Comparison of ENCODE assay signal across 8 cellular contexts in the genomic region with DNA sequence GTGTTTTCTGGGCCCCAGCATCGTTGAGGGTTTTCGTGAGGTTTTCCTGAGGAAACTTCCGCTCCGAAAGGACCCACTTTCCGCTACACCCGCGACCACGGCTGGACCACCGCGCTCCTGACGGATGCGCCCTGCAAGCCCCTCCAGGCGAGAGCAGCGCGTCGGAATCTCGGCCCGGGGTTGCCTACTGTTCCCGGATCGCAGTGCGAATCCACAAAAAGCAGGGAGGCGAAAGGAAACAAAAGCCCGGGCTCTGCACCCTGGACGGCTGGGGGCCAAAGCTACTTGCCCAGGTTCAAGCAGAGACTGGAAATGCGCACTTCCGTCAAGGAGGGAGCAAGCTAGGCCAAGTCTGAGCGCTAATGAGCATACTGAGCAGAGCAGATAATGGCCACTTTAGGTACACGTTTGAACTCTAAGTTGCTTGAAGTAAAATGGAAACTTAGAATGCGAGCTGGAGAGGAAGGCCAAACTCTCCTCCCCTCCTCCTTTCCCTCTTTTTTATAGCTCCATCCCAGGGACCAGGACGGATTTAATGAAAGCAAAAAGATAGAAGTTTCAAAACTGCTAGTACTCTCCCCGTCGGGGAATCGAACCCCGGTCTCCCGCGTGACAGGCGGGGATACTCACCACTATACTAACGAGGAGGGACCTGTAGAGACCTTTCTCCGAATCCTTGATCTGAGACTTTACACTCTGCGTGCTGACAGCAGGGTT. TPM values are rescaled to one million over a fixed set of nuclear protein-coding genes. Genes with fewer than 3 reads are reported as not detected.
A peak's percentile ranks its signal among the peaks of the same experiment; 100 is the strongest.
DNase-seq lines count a peak whose midpoint lies in the region; ATAC-seq and TF ChIP-seq lines count a peak whose summit lies in the region.

No MANE protein-coding gene starts in this region.

- H3K4me1 ChIP-seq in neuronal stem cell (ENCODE audit: control insufficient read depth in 2 of 2, insufficient read depth in 1 of 2, low read depth in 1 of 2, low read length in 2 of 2) = peaks cover 4 to 8% of the 10 kb centered on the region in 2 donors

- no peaks in the 10 kb centered on the region for H3K27me3 ChIP-seq in neuronal stem cell (ENCODE audit: control insufficient read depth in 3 of 3, insufficient read depth in 3 of 3, low read depth in 1 of 3, low read length in 3 of 3)

- no CpG with 5 or more reads among the region's 40 CpGs for WGBS in neuronal stem cell (ENCODE audit: extremely low coverage in 2 of 2, insufficient read length in 2 of 2, insufficient replicate concordance in 1 of 2), 2 donors

- DNase-seq in DMS79 (lab: John Stamatoyannopoulos, UW) (peak; percentile 58), SIG-M5 (lab: John Stamatoyannopoulos, UW) (peak; percentile 42), activated gamma-delta T cell treated with Interleukin-2 at 50 U/mL for 16 hours (peak; percentile 88), foreskin fibroblast (peak; percentile 69 to 89), neuronal stem cell (ENCODE audit: low spot score) (peak; percentile 96), stromal cell of bone marrow (ENCODE audit: low read depth) (peak; percentile 74)

- H2BK5ac ChIP-seq in neuronal stem cell (ENCODE audit: low read length) = peak overlapping the region; percentile 85

- H3K9me3 ChIP-seq in KOPT-K1 (ENCODE audit: insufficient read depth, low read length, poor library complexity, severe bottlenecking) (no peaks in the 10 kb centered on the region), neuronal stem cell (replicated peaks in 1 of 2; ENCODE audit: control insufficient read depth in 2 of 2, insufficient read depth in 1 of 2, low read depth in 1 of 2, low read length in 2 of 2) (no peaks in the 10 kb centered on the region)

- no peak overlapping the region for H3K4ac ChIP-seq in neuronal stem cell (ENCODE audit: low read length)

- H3K36me3 ChIP-seq in KOPT-K1 (ENCODE audit: insufficient read depth, low read length) (peaks cover 2% of the 10 kb centered on the region), neuronal stem cell (replicated peaks in 1 of 2; ENCODE audit: control insufficient read depth in 2 of 2, insufficient read depth in 2 of 2, low read length in 2 of 2) (no peaks in the 10 kb centered on the region)

- peak overlapping the region; percentile 79 for H3K9ac ChIP-seq in neuronal stem cell (ENCODE audit: low read depth, low read length, poor library complexity)

- peak overlapping the region; percentile 79 for H3K4me2 ChIP-seq in neuronal stem cell (ENCODE audit: insufficient read depth, low read length, poor library complexity, severe bottlenecking)

- H2AK5ac ChIP-seq in neuronal stem cell (ENCODE audit: low read depth, low read length) = no peak overlapping the region

- no peak overlapping the region for H3K14ac ChIP-seq in neuronal stem cell (ENCODE audit: low read length)

- H3K18ac ChIP-seq in neuronal stem cell (ENCODE audit: low read length) = peak overlapping the region; percentile 68

- no peak for TF ChIP-seq CTCF in foreskin fibroblast (IDR thresholded peaks at IDR 0.05; ENCODE audit: low read depth, low read length)

- no peaks in the 10 kb centered on the region for H3K79me1 ChIP-seq in neuronal stem cell (ENCODE audit: low read depth, low read length)

- H3K4me3 ChIP-seq in foreskin fibroblast (ENCODE audit: low read depth in 1 of 2, low read length in 2 of 2) (peak overlapping the region; percentile 57 to 94), neuronal stem cell (ENCODE audit: low read length in 2 of 2) (peak overlapping the region; percentile 70 to 92)

- peak; percentile 40 for ATAC-seq in GM21737 (IDR thresholded peaks at IDR 0.05; ENCODE audit: unreplicated experiment)

- H2BK15ac ChIP-seq in neuronal stem cell (ENCODE audit: low read length) = no peak overlapping the region

- H3K23ac ChIP-seq in neuronal stem cell (ENCODE audit: low read depth, low read length, poor library complexity) = no peak overlapping the region

- H4K91ac ChIP-seq in neuronal stem cell (ENCODE audit: low read depth, low read length, poor library complexity) = no peak overlapping the region

- peak overlapping the region; percentile 94 for H2AFZ ChIP-seq in neuronal stem cell (ENCODE audit: low read length)

- no peak overlapping the region for H2BK12ac ChIP-seq in neuronal stem cell (ENCODE audit: low read length)

- no peak overlapping the region for H2BK120ac ChIP-seq in neuronal stem cell (ENCODE audit: low read depth, low read length)

- H3K27ac ChIP-seq in KOPT-K1 (ENCODE audit: low read depth, low read length, poor library complexity, severe bottlenecking) (peak overlapping the region; percentile 88), neuronal stem cell (replicated peaks; ENCODE audit: low read length) (peak overlapping the region; percentile 68)

- H4K8ac ChIP-seq in neuronal stem cell (ENCODE audit: low read depth, low read length) = no peak overlapping the region

RNA-seq across cellular contexts. Expression of gene AURKB, which starts 11.4 kb away (rescaled TPM):
- 213 TPM for polyA plus RNA-seq in neuronal stem cell (2013, experiment 1 of 2)
- 209 TPM for polyA plus RNA-seq in neuronal stem cell (2013, experiment 2 of 2)

RNA-seq across cellular contexts. Expression of gene CTC1, which starts 26.0 kb away (rescaled TPM):
- polyA plus RNA-seq in neuronal stem cell (2013, experiment 1 of 2) = 11.1 TPM
- 12.0 TPM for polyA plus RNA-seq in neuronal stem cell (2013, experiment 2 of 2)

RNA-seq across cellular contexts. Expression of gene PFAS, which starts 27.3 kb away (rescaled TPM):
- 19.9 TPM for polyA plus RNA-seq in neuronal stem cell (2013, experiment 1 of 2)
- polyA plus RNA-seq in neuronal stem cell (2013, experiment 2 of 2) = 17.2 TPM

RNA-seq across cellular contexts. Expression of gene BORCS6, which starts 31.8 kb away (rescaled TPM):
- polyA plus RNA-seq in neuronal stem cell (2013, experiment 1 of 2) = 1.8 TPM
- 1.7 TPM for polyA plus RNA-seq in neuronal stem cell (2013, experiment 2 of 2)

RNA-seq across cellular contexts. Expression of gene TMEM107, which starts 45.6 kb away (rescaled TPM):
- polyA plus RNA-seq in neuronal stem cell (2013, experiment 1 of 2) = 14.8 TPM
- polyA plus RNA-seq in neuronal stem cell (2013, experiment 2 of 2) = 15.2 TPM

Comparison
In these comparisons a context has a peak if more than half of its experiments do, and no peak if none do; other contexts are left out.
1. Peak in every context shown above with its lines: DNase-seq, ATAC-seq, H3K4me3 ChIP-seq and H3K27ac ChIP-seq.
2. DNase-seq: peak in every context shown above with its lines; median percentile 96 in neuronal stem cell; 88 in activated gamma-delta T cell treated with Interleukin-2 at 50 U/mL for 16 hours; 79 in foreskin fibroblast; 74 in stromal cell of bone marrow; 58 in DMS79; 42 in SIG-M5.